18 cellular contexts compared by ENCODE assay signal in the genomic region with DNA sequence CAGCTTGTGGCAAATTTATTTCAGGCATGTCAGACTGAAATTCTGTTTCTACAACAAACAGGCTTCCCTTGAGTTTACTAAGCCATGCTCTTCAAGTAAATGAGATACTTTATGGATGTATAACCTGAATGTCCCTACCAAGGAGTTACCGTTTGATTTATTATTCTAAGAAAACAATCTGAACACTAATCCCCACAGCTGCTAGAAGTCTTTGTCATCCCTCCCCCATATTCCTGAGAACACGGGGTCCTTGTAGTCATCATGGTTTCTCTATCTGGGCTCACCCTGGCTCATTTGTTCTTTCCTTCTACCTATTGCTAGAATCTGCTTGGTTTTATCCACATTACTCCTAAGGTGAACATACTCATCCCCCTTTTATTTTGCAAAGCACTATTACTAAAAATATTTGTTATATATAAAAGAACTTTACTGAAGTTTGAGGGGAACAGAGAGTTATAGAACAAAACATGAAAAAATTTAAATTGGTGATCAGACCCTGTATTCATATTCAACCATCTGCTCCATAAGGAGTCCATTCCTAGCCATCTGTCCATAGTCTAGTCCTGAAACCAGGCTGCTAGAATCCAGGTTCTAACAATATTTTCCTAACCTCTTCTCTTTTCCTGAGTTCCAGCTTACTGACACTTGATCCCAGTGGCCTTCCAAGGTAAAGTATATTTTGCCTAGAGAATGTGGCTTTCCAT.
"Had no signal": no experiment of that assay in that cellular context is flagged by ENCODE, and none has a peak within 500 bp of the region (broad histone marks: within the 10 kb centered on the region; RNA-seq: fewer than 3 reads in every experiment).

No MANE protein-coding gene starts in this region.

- ATAC-seq: activated T-cell treated with anti-CD3 and anti-CD28 coated beads, Interleukin-2, amount 50 U/mL, for 72 hours; left lobe of liver; lower lobe of right lung; naive thymus-derived CD4-positive, alpha-beta T cell; sciatic nerve; stimulated activated memory B cell treated with anti-CD40 and anti-IgM and Interleukin-4, amounts not matched to agents 10 μg/mL and 1 μg/mL and 100 μg/mL, for 72 hours had no signal

- DNase-seq: activated CD4-positive, alpha-beta T cell treated with anti-CD3 and anti-CD28 coated beads for 4 hours; activated CD4-positive, alpha-beta T cell treated with anti-CD3 and anti-CD28 coated beads, Interleukin-2, amount 50 U/mL, for 48 hours; activated CD4-positive, CD25-positive, alpha-beta regulatory T cell; activated effector memory CD4-positive, alpha-beta T cell treated with anti-CD3 and anti-CD28 coated beads, Interleukin-2, amount 50 U/mL, for 16 hours; activated naive CD4-positive, alpha-beta T cell treated with anti-CD3 and anti-CD28 coated beads, Interleukin-2, amount 10 ng/mL, durations not matched to agents 7 days and 5 days; activated T-cell treated with anti-CD3 and anti-CD28 coated beads, Interleukin-2, amount 50 U/mL, for 72 hours; effector CD8-positive, alpha-beta T cell; erythroblast; foreskin fibroblast; kidney; lower lobe of right lung; mesendoderm; naive thymus-derived CD4-positive, alpha-beta T cell; stimulated activated CD4-positive, alpha-beta T cell treated with anti-CD3 and anti-CD28 coated beads, Interleukin-15, amount 100 ng/mL, for 24 hours; stomach had no signal
